In the genomic region with DNA sequence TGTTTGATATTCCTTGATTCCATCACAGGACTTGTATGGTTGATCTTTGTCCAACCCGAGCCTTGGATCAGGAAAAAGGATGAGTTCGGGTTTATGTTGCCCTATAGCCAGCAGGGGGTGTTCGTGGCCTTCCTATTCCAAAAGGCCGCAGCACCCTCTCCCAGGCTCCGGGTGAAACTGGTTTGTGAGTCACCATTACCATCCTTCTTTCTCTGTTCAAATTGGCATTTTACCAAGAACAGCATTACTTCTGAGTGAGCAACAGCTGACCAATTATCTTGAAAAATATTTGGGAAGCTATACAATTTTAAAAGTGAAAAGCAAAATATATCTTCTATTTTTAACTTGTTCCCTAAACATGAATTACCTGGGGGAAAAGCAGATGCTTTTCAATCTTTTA, we compare ENCODE assay signal across 8 cellular contexts. TPM values are rescaled to one million over a fixed set of nuclear protein-coding genes. Genes with fewer than 3 reads are reported as not detected.
DNase-seq lines count a peak whose midpoint lies in the region; ATAC-seq and TF ChIP-seq lines count a peak whose summit lies in the region.

No MANE protein-coding gene starts in this region.

- intact Hi-C loops in adrenal gland (cut with DNase I) (loop anchor here (5.0 to 10.0 kb wide), 2 partner anchors 415 to 753 kb away; no protein-coding TSS in a partner anchor), heart left ventricle (cut with DNase I) (loop anchor here (1.0 to 10.0 kb wide), 19 partner anchors 95 to 758 kb away; no protein-coding TSS in a partner anchor), aorta (cut with DNase I) (loop anchor here (1.0 to 5.0 kb wide), 6 partner anchors 102 to 753 kb away; no protein-coding TSS in a partner anchor)

- H3K36me3 ChIP-seq in adrenal gland (replicated peaks in 1 of 2) (no peaks in the 10 kb centered on the region), heart left ventricle (no peaks in the 10 kb centered on the region), aorta (ENCODE audit: control insufficient read depth in 1 of 2, insufficient read depth in 2 of 2, low read length in 1 of 2) (no peaks in the 10 kb centered on the region)

- H3K27me3 ChIP-seq in adrenal gland = peaks cover 8% of the 10 kb centered on the region
- peaks cover 0 to 23% (median 7%) of the 10 kb centered on the region in 9 donors for H3K27me3 ChIP-seq in heart left ventricle
- no peaks in the 10 kb centered on the region for H3K27me3 ChIP-seq in aorta (ENCODE audit: control insufficient read depth in 1 of 2, insufficient read depth in 2 of 2, low read length in 1 of 2)

- DNase-seq in GDM1 (lab: John Stamatoyannopoulos, UW) (peak; percentile 40), NCI-H1417 (lab: John Stamatoyannopoulos, UW) (peak; percentile 76 to 94 (median 77)), SW480 (ENCODE audit: low spot score) (peak; percentile 94), adrenal gland (peak; percentile 76 to 94 (median 90)), heart left ventricle (peak in 4 of 5 donors; percentile 64 to 77 (median 68)), pulmonary artery endothelial cell (ENCODE audit: low read depth, low spot score) (peak; percentile 79), aorta (peak; percentile 81 to 87), OCI-M2 (lab: John Stamatoyannopoulos, UW; ENCODE audit: unreplicated experiment) (no peak)

- H3K4me3 ChIP-seq in adrenal gland = no peak overlapping the region
- H3K4me3 ChIP-seq in heart left ventricle = no peak overlapping the region
- no peak overlapping the region for H3K4me3 ChIP-seq in aorta (ENCODE audit: low read length in 2 of 2)

- H3K4me1 ChIP-seq in adrenal gland (replicated peaks in 1 of 2) (peaks cover 0 to 9% of the 10 kb centered on the region in 2 donors), heart left ventricle (peaks cover 0 to 14% (median 0%) of the 10 kb centered on the region in 12 donors), aorta (ENCODE audit: control insufficient read depth in 1 of 2, insufficient read depth in 2 of 2, low read length in 2 of 2) (peaks cover 0 to 7% of the 10 kb centered on the region in 2 donors)

- ATAC-seq in heart left ventricle = peak; percentile 73 to 97 (median 90)
- peak; percentile 95 for ATAC-seq in aorta (ENCODE audit: low FRiP score)

- WGBS in adrenal gland, 4 donors = 0 to 2% (median 1%) methylated on average over 5 of the region's 5 CpGs
- WGBS in heart left ventricle, 4 donors = 0 to 2% (median 1%) methylated on average over 5 of the region's 5 CpGs
- 0 to 1% methylated on average over 5 of the region's 5 CpGs for WGBS in aorta, 2 donors

- H3K9me3 ChIP-seq in adrenal gland (replicated peaks in 1 of 3) (no peaks in the 10 kb centered on the region), heart left ventricle (no peaks in the 10 kb centered on the region), aorta (ENCODE audit: control insufficient read depth, low read length) (no peaks in the 10 kb centered on the region)

- no peak overlapping the region for H3K27ac ChIP-seq in adrenal gland
- no peak overlapping the region for H3K27ac ChIP-seq in heart left ventricle
- no peak overlapping the region for H3K27ac ChIP-seq in aorta (ENCODE audit: low read depth in 1 of 2, low read length in 2 of 2)

- TF ChIP-seq POLR2A in adrenal gland (IDR thresholded peaks at IDR 0.05) = no peak
- TF ChIP-seq POLR2A in heart left ventricle (IDR thresholded peaks at IDR 0.05) = no peak

- TF ChIP-seq CTCF in adrenal gland (IDR thresholded peaks at IDR 0.05) (peak; percentile 58 to 96 (median 80)), heart left ventricle (IDR thresholded peaks at IDR 0.05) (peak; percentile 50 to 80 (median 70))

RNA-seq across cellular contexts. Expression of a gene that starts 24.3 kb away (rescaled TPM):
- total RNA-seq in adrenal gland (under 1 TPM in 2 of 8 donors, not detected in 6; 0.23 to 0.50 TPM), heart left ventricle (not detected), pulmonary artery endothelial cell (not detected in 2 replicates), aorta (not detected)
- polyA plus RNA-seq in adrenal gland (under 1 TPM in 2 of 3 donors, not detected in 1; 0.27 to 0.64 TPM), heart left ventricle (under 1 TPM in 1 of 2 donors, not detected in 1; 0.12 TPM), aorta (100 to 1,000 TPM in 1 of 2 donors, 1 to 10 TPM in 1; 3.9 to 193 TPM)

RNA-seq across cellular contexts. Expression of a gene that starts 28.1 kb away (rescaled TPM):
- total RNA-seq in adrenal gland (not detected), heart left ventricle (under 1 TPM in 1 of 9 donors, not detected in 8; 0.16 TPM), pulmonary artery endothelial cell (not detected in 2 replicates), aorta (under 1 TPM; 0.30 to 0.39 TPM)
- polyA plus RNA-seq in adrenal gland (under 1 TPM in 1 of 3 donors, not detected in 2; 0.03 TPM), heart left ventricle (not detected), aorta (under 1 TPM in 1 of 2 donors, not detected in 1; 0.50 TPM)

RNA-seq across cellular contexts. Expression of a gene that starts 42.3 kb away (rescaled TPM):
- total RNA-seq in adrenal gland = not detected
- polyA plus RNA-seq in adrenal gland = not detected
- not detected for total RNA-seq in heart left ventricle
- not detected for polyA plus RNA-seq in heart left ventricle
- not detected in 2 replicates for total RNA-seq in pulmonary artery endothelial cell
- not detected for total RNA-seq in aorta
- 1 to 10 TPM in 1 of 2 donors, not detected in 1; 1.0 TPM for polyA plus RNA-seq in aorta

RNA-seq across cellular contexts. Expression of a gene that starts 57.4 kb away (rescaled TPM):
- not detected for total RNA-seq in adrenal gland
- polyA plus RNA-seq in adrenal gland = under 1 TPM in 1 of 3 donors, not detected in 2; 0.17 TPM
- not detected for total RNA-seq in heart left ventricle
- not detected for polyA plus RNA-seq in heart left ventricle
- not detected in 2 replicates for total RNA-seq in pulmonary artery endothelial cell
- not detected for total RNA-seq in aorta
- not detected for polyA plus RNA-seq in aorta
